Comparison of ENCODE assay signal across 2 cellular contexts in genomic region chr5:10331341-10331796, GRCh38.
TF ChIP-seq lines count a peak whose summit lies in the region.

No MANE protein-coding gene starts in this region.

TF ChIP-seq in H1, 55 proteins besides CTCF, POLR2A, EP300 and RAD21:
- TF ChIP-seq CEBPB (IDR thresholded peaks at IDR 0.05; ENCODE audit: low read depth, low read length) = no peak
- no peak for TF ChIP-seq SIRT6 (IDR thresholded peaks at IDR 0.05; ENCODE audit: low read length)
- TF ChIP-seq E2F6 (IDR thresholded peaks at IDR 0.05) = no peak
- no peak for TF ChIP-seq MAX (IDR thresholded peaks at IDR 0.05)
- no peak for TF ChIP-seq RFX5 (IDR thresholded peaks at IDR 0.05; ENCODE audit: borderline replicate concordance, low read depth, low read length)
- TF ChIP-seq NRF1 (IDR thresholded peaks at IDR 0.05; ENCODE audit: low read depth, low read length) = no peak
- no peak for TF ChIP-seq BACH1 (IDR thresholded peaks at IDR 0.05; ENCODE audit: low read length)
- no peak for TF ChIP-seq CBX5 (IDR thresholded peaks at IDR 0.05; ENCODE audit: low read depth, low read length)
- TF ChIP-seq GABPA (IDR thresholded peaks at IDR 0.05; ENCODE audit: borderline replicate concordance, insufficient read depth, low read length) = no peak
- TF ChIP-seq BRCA1 (IDR thresholded peaks at IDR 0.05; ENCODE audit: low read depth, low read length) = no peak
- no peak for TF ChIP-seq POU5F1 (IDR thresholded peaks at IDR 0.05; ENCODE audit: low read depth, low read length)
- no peak for TF ChIP-seq MAFK (IDR thresholded peaks at IDR 0.05; ENCODE audit: low read depth, low read length)
- no peak for TF ChIP-seq YY1 (IDR thresholded peaks at IDR 0.05; ENCODE audit: low read depth, low read length)
- no peak for TF ChIP-seq KDM1A (IDR thresholded peaks at IDR 0.05; ENCODE audit: borderline replicate concordance, low read length)
- no peak for TF ChIP-seq EZH2 (IDR thresholded peaks at IDR 0.05; ENCODE audit: low read depth, low read length, severe bottlenecking)
- TF ChIP-seq FOSL1 (IDR thresholded peaks at IDR 0.05; ENCODE audit: insufficient read depth, low read depth, low read length) = no peak

TF ChIP-seq in SK-N-SH, 30 proteins besides CTCF, POLR2A, EP300 and RAD21:
- TF ChIP-seq ZBTB33 (IDR thresholded peaks at IDR 0.05; ENCODE audit: borderline replicate concordance, low read depth) = no peak
- no peak for TF ChIP-seq ELF1 (IDR thresholded peaks at IDR 0.05)
- no peak for TF ChIP-seq SMC3 (IDR thresholded peaks at IDR 0.05; ENCODE audit: low read depth, low read length)
- no peak for TF ChIP-seq RCOR1 (IDR thresholded peaks at IDR 0.05; ENCODE audit: low read length)
- no peak for TF ChIP-seq RXRA (IDR thresholded peaks at IDR 0.05; ENCODE audit: borderline replicate concordance, low read depth)
- no peak for TF ChIP-seq IRF3 (IDR thresholded peaks at IDR 0.05; ENCODE audit: low read depth, low read length)
- no peak for TF ChIP-seq TCF12 (IDR thresholded peaks at IDR 0.05)
- no peak for TF ChIP-seq JUND (IDR thresholded peaks at IDR 0.05)
- no peak for TF ChIP-seq TAF1 (IDR thresholded peaks at IDR 0.05; ENCODE audit: borderline replicate concordance, low read depth, low read length)
- TF ChIP-seq FOSL2 (IDR thresholded peaks at IDR 0.05; ENCODE audit: borderline replicate concordance, low read depth) = no peak
- TF ChIP-seq RFX5 (IDR thresholded peaks at IDR 0.05; ENCODE audit: low read length) = no peak
- TF ChIP-seq SIN3A (IDR thresholded peaks at IDR 0.05; ENCODE audit: borderline replicate concordance, low read depth, low read length) = no peak
- no peak for TF ChIP-seq USF2 (IDR thresholded peaks at IDR 0.05; ENCODE audit: borderline replicate concordance, low read depth, low read length)
- TF ChIP-seq EZH2phosphoT487 (IDR thresholded peaks at IDR 0.05; ENCODE audit: borderline replicate concordance, low read depth) = no peak
- TF ChIP-seq USF1 (IDR thresholded peaks at IDR 0.05; ENCODE audit: borderline replicate concordance, low read depth) = no peak
- no peak for TF ChIP-seq FOXJ3 (CRISPR knock-in tag; IDR thresholded peaks at IDR 0.05)
- no peak for TF ChIP-seq GABPA (IDR thresholded peaks at IDR 0.05; ENCODE audit: low read depth)
TF ChIP-seq in SK-N-SH: peak in this region for 0.
